ENCODE assay signal across 2 cellular contexts in the genomic region with DNA sequence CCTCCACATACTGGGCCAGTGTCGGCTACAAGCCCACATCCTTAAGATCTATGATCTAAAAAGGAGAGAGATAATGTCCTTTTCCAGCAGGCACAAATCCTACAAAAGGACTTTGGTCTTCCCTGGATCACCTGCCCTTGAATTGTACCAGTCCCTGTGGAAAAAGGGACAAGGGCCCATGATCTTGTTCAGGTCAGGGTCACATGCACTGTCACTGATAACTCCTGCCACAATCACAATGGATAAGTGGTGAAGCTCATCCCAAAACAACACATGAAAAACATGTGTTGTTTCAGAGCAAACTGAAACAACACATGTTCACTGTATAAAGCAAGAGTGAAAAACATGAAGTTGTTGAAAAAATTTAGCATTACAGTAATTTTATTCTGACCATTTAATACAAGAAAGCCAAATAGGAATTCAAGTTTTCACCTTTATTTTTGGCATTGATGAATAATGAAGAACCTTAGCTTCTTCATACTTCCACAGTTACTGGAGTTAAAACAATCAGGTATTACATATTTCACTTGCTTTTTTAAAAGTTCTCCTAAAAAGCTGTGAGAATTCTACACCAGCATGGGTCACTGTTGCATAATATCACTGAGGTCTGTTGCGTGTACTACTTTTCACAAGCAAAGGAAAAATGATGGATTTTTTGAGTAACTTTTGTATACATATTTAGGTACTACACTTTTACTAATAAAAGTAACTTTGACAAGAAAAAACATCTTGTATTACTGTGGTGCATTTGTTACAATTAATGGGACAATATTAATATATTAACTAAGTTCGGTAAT.
TF ChIP-seq lines count a peak whose summit lies in the region.

No MANE protein-coding gene starts in this region.

TF ChIP-seq in IMR-90, 13 proteins besides CTCF, POLR2A, EP300 and RAD21:
- TF ChIP-seq NFE2L2 (IDR thresholded peaks at IDR 0.05; ENCODE audit: low read depth, low read length), result no peak
- no peak for TF ChIP-seq MAZ (IDR thresholded peaks at IDR 0.05; ENCODE audit: borderline replicate concordance, low read depth, low read length)
- TF ChIP-seq CEBPB (IDR thresholded peaks at IDR 0.05; ENCODE audit: low read depth, low read length), result peak; percentile 70
TF ChIP-seq in IMR-90: peak in this region for 1.

TF ChIP-seq in K562, 482 proteins besides CTCF, POLR2A, EP300 and RAD21:
- TF ChIP-seq CEBPG (CRISPR knock-in tag; IDR thresholded peaks at IDR 0.05) (no peak), CEBPG (tag; conservative IDR thresholded peaks at IDR 0.05 in 1 of 2, IDR thresholded peaks at IDR 0.05 in 1 of 2) (peak; percentile 17 to 27; a peak in 1 of 4 replicates), CXXC5 (CRISPR knock-in tag; IDR thresholded peaks at IDR 0.05) (no peak)
